In genomic region chr20:47687095-47687987, GRCh38 we compare ENCODE assay signal across 15 cellular contexts.
"Had no signal": no experiment of that assay in that cellular context is flagged by ENCODE, and none has a peak within 500 bp of the region (broad histone marks: within the 10 kb centered on the region; RNA-seq: fewer than 3 reads in every experiment).

No MANE protein-coding gene starts in this region.

- DNase-seq: activated CD4-positive, alpha-beta T cell treated with anti-CD3 and anti-CD28 coated beads for 1 hour; activated CD8-positive, alpha-beta memory T cell treated with anti-CD3 and anti-CD28 coated beads for 24 hours; activated CD8-positive, alpha-beta memory T cell treated with anti-CD3 and anti-CD28 coated beads, Interleukin-2, amount 50 U/mL, for 48 hours; activated effector memory CD4-positive, alpha-beta T cell treated with anti-CD3 and anti-CD28 coated beads, Interleukin-2, amount 50 U/mL, for 16 hours; activated T-cell treated with anti-CD3 and anti-CD28 coated beads, Interleukin-2, amount 50 U/mL, for 48 hours; effector memory CD4-positive, alpha-beta T cell; foreskin keratinocyte; head of caudate nucleus; lower lobe of right lung; stimulated activated naive CD8-positive, alpha-beta T cell treated with anti-CD3 and anti-CD28 coated beads, Interleukin-15, Interleukin-2, amounts not matched to agents 100 U/mL and 50 U/mL, for 24 hours; T-helper 17 cell; tibial artery had no signal

- H3K27me3 Mint-ChIP-seq: activated naive CD4-positive, alpha-beta T cell treated with anti-CD3 and anti-CD28 coated beads, Interleukin-2, amount 50 U/mL, for 24 hours had no signal

- H3K27me3 ChIP-seq: foreskin keratinocyte, tibial artery had no signal

- H3K9me3 Mint-ChIP-seq: activated naive CD4-positive, alpha-beta T cell treated with anti-CD3 and anti-CD28 coated beads, Interleukin-2, amount 50 U/mL, for 24 hours; mesothelial cell of epicardium had no signal

- H3K4me1 ChIP-seq: foreskin keratinocyte, tibial artery had no signal

- H3K4me1 Mint-ChIP-seq: activated naive CD4-positive, alpha-beta T cell treated with anti-CD3 and anti-CD28 coated beads, Interleukin-2, amount 50 U/mL, for 24 hours had no signal

- H3K27ac Mint-ChIP-seq: activated naive CD4-positive, alpha-beta T cell treated with anti-CD3 and anti-CD28 coated beads, Interleukin-2, amount 50 U/mL, for 24 hours; mesothelial cell of epicardium; T-helper 17 cell had no signal

- ATAC-seq: foreskin keratinocyte; lower lobe of right lung; stimulated activated naive CD8-positive, alpha-beta T cell treated with anti-CD3 and anti-CD28 coated beads, Interleukin-15, Interleukin-2, amounts not matched to agents 100 U/mL and 50 U/mL, for 24 hours; T-helper 17 cell had no signal

- H3K4me3 Mint-ChIP-seq: activated naive CD4-positive, alpha-beta T cell treated with anti-CD3 and anti-CD28 coated beads, Interleukin-2, amount 50 U/mL, for 24 hours; mesothelial cell of epicardium; T-helper 17 cell had no signal

- H3K27ac ChIP-seq: epithelial cell of prostate, foreskin keratinocyte, lower lobe of right lung, tibial artery had no signal

- H3K4me3 ChIP-seq: lower lobe of right lung, tibial artery had no signal
